ENCODE assay signal across 16 cellular contexts in genomic region chr2:181684454-181685149, GRCh38. TPM values are rescaled to one million over a fixed set of nuclear protein-coding genes. Genes with fewer than 3 reads are reported as not detected.
DNase-seq lines count a peak whose midpoint lies in the region; ATAC-seq, FAIRE-seq and TF ChIP-seq lines count a peak whose summit lies in the region.
"Had no signal": no experiment of that assay in that cellular context is flagged by ENCODE, and none has a peak within 500 bp of the region (broad histone marks: within the 10 kb centered on the region; RNA-seq: fewer than 3 reads in every experiment).

No MANE protein-coding gene starts in this region.

- DNase-seq in stimulated activated naive CD8-positive, alpha-beta T cell treated with anti-CD3 and anti-CD28 coated beads, Interleukin-15, Interleukin-2, amounts not matched to agents 100 U/mL and 50 U/mL, for 24 hours = no peak
- DNase-seq in WERI-Rb-1 (peak; percentile 59), kidney (peak; percentile 47), Kasumi-1 (lab: John Stamatoyannopoulos, UW) (no peak), NOMO-1 (lab: John Stamatoyannopoulos, UW; ENCODE audit: unreplicated experiment in 2 of 2) (no peak), dedifferentiated amniotic fluid mesenchymal stem cell (ENCODE audit: extremely low spot score) (no peak)
- DNase-seq: BE2C; DND-41; stimulated activated CD4-positive, alpha-beta T cell treated with anti-CD3 and anti-CD28 coated beads, Interleukin-4, amount 100 ng/mL, for 24 hours; uterus had no signal

- no peak for ATAC-seq in stimulated activated naive CD8-positive, alpha-beta T cell treated with anti-CD3 and anti-CD28 coated beads, Interleukin-15, Interleukin-2, amounts not matched to agents 100 U/mL and 50 U/mL, for 24 hours
- ATAC-seq in HG03442 (IDR thresholded peaks at IDR 0.05; ENCODE audit: unreplicated experiment) = no peak

- H3K4me1 ChIP-seq in kidney (ENCODE audit: control insufficient read depth in 1 of 2, insufficient read depth in 1 of 2, low read depth in 1 of 2, low read length in 2 of 2) = peaks cover 0 to 11% of the 10 kb centered on the region in 2 donors
- H3K4me1 ChIP-seq: BE2C had no signal

- H3K9me3 Mint-ChIP-seq in stimulated activated naive CD8-positive, alpha-beta T cell treated with anti-CD3 and anti-CD28 coated beads, Interleukin-15, Interleukin-2, amounts not matched to agents 100 ng/mL and 50 ng/mL, for 24 hours = no peaks in the 10 kb centered on the region

- H3K4me1 Mint-ChIP-seq in stimulated activated naive CD8-positive, alpha-beta T cell treated with anti-CD3 and anti-CD28 coated beads, Interleukin-15, Interleukin-2, amounts not matched to agents 100 ng/mL and 50 ng/mL, for 24 hours (ENCODE audit: low read depth) = peaks cover 41% of the 10 kb centered on the region

- H3K27me3 Mint-ChIP-seq in stimulated activated naive CD8-positive, alpha-beta T cell treated with anti-CD3 and anti-CD28 coated beads, Interleukin-15, Interleukin-2, amounts not matched to agents 100 ng/mL and 50 ng/mL, for 24 hours = peaks cover 84% of the 10 kb centered on the region

- peak overlapping the region; percentile 91 for H3K4me3 ChIP-seq in WERI-Rb-1 (ENCODE audit: low read depth, low read length)
- no peak overlapping the region for H3K4me3 ChIP-seq in kidney (ENCODE audit: low read length in 2 of 2)
- H3K4me3 ChIP-seq: uterus had no signal

- H3K27ac ChIP-seq in WERI-Rb-1 (peak overlapping the region; percentile 99), kidney (ENCODE audit: low read depth in 2 of 2, low read length in 2 of 2) (no peak overlapping the region)
- H3K27ac ChIP-seq: uterus, VCaP had no signal

- H3K36me3 Mint-ChIP-seq in stimulated activated naive CD8-positive, alpha-beta T cell treated with anti-CD3 and anti-CD28 coated beads, Interleukin-15, Interleukin-2, amounts not matched to agents 100 ng/mL and 50 ng/mL, for 24 hours (ENCODE audit: low read depth) = no peaks in the 10 kb centered on the region

- no peaks in the 10 kb centered on the region for H3K9me3 ChIP-seq in WERI-Rb-1 (ENCODE audit: severe bottlenecking)
- no peaks in the 10 kb centered on the region for H3K9me3 ChIP-seq in kidney (ENCODE audit: control insufficient read depth in 1 of 2, low read length in 2 of 2)
- H3K9me3 ChIP-seq: BE2C, SK-N-SH, uterus had no signal

- intact Hi-C loops in kidney (cut with DNase I) = no loop called here

- H3K27ac Mint-ChIP-seq in stimulated activated naive CD8-positive, alpha-beta T cell treated with anti-CD3 and anti-CD28 coated beads, Interleukin-15, Interleukin-2, amounts not matched to agents 100 ng/mL and 50 ng/mL, for 24 hours = no peak overlapping the region

- H3K4me3 Mint-ChIP-seq in stimulated activated naive CD8-positive, alpha-beta T cell treated with anti-CD3 and anti-CD28 coated beads, Interleukin-15, Interleukin-2, amounts not matched to agents 100 ng/mL and 50 ng/mL, for 24 hours = peak overlapping the region; percentile 0

- H3K9ac ChIP-seq in kidney (ENCODE audit: low read length in 2 of 2) = no peak overlapping the region
- H3K9ac ChIP-seq: SK-N-SH had no signal

- TF ChIP-seq CTCF in WERI-Rb-1 (IDR thresholded peaks at IDR 0.05; ENCODE audit: low read depth, low read length) (no peak), kidney (IDR thresholded peaks at IDR 0.05; ENCODE audit: borderline replicate concordance, extremely low read depth, insufficient read depth) (no peak)

- FAIRE-seq in kidney (lab: Jason Lieb, UNC) = no peak

- H3K27me3 ChIP-seq in WERI-Rb-1 (ENCODE audit: insufficient read depth, low read depth, severe bottlenecking) = no peaks in the 10 kb centered on the region

- H3K36me3 ChIP-seq in WERI-Rb-1 (peaks cover 10% of the 10 kb centered on the region), kidney (ENCODE audit: control insufficient read depth in 1 of 2, insufficient read depth in 2 of 2, low read length in 2 of 2) (no peaks in the 10 kb centered on the region)
- H3K36me3 ChIP-seq: BE2C, uterus had no signal

RNA-seq across cellular contexts. Expression of gene NEUROD1, which starts 4.3 kb away (rescaled TPM):
- not detected for total RNA-seq in kidney
- polyA plus RNA-seq in kidney (ENCODE audit: insufficient read depth, low read depth, low replicate concordance) = not detected
- total RNA-seq: liver, NCI-H460, uterus had no signal
- polyA plus RNA-seq: liver had no signal

RNA-seq across cellular contexts. Expression of gene CERKL, which starts 27.7 kb away (rescaled TPM):
- 8.0 TPM for total RNA-seq in kidney
- polyA plus RNA-seq in kidney (ENCODE audit: insufficient read depth, low read depth, low replicate concordance) = 7.8 TPM
- total RNA-seq: NCI-H460 had no signal

Comparison
In these comparisons a context has a peak if more than half of its experiments do, and no peak if none do; other contexts are left out.
1. DNase-seq: peak in WERI-Rb-1 (single experiment) and kidney (single experiment); none in stimulated activated naive CD8-positive, alpha-beta T cell treated with anti-CD3 and anti-CD28 coated beads, Interleukin-15, Interleukin-2, amounts not matched to agents 100 U/mL and 50 U/mL, for 24 hours (single experiment), Kasumi-1 (0 of 2), NOMO-1 (0 of 2) and dedifferentiated amniotic fluid mesenchymal stem cell (single experiment).